ENCODE assay signal across 20 cellular contexts in the genomic region with DNA sequence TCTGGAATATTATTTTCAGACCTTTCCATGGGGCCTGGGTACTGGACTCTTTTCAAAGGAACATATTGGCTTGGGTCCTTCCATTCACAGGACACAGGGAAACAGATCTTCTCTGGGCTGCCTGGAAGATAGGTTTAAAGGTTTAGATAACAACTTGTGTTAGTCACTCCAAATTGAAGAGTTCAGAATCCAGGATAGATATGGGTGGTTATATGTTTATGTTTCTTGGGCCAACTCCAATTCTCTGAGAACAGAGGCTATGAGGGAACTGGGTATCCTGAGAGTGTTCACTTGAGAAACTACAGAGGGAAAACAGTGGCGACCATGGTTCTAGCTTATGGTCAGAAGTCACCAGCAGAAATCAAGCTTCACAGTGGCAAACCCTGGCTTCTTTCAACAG. TPM values are rescaled to one million over a fixed set of nuclear protein-coding genes. Genes with fewer than 3 reads are reported as not detected.
DNase-seq lines count a peak whose midpoint lies in the region; ATAC-seq and TF ChIP-seq lines count a peak whose summit lies in the region.
"Had no signal": no experiment of that assay in that cellular context is flagged by ENCODE, and none has a peak within 500 bp of the region (broad histone marks: within the 10 kb centered on the region; RNA-seq: fewer than 3 reads in every experiment).

No MANE protein-coding gene starts in this region.

- H3K27me3 ChIP-seq in IMR-90 (ENCODE audit: control insufficient read depth, insufficient read depth, low read length) = peaks cover 22% of the 10 kb centered on the region
- H3K27me3 ChIP-seq in A673 (replicated peaks; ENCODE audit: insufficient read depth, low read depth, low read length, poor library complexity) = peaks cover 37% of the 10 kb centered on the region

- no peak overlapping the region for H3K9ac ChIP-seq in IMR-90 (ENCODE audit: low read depth, low read length)

- H3K9me3 ChIP-seq in IMR-90 (ENCODE audit: control insufficient read depth, insufficient read depth, low read length) (no peaks in the 10 kb centered on the region), A673 (ENCODE audit: low read depth, low read length, poor library complexity, severe bottlenecking) (no peaks in the 10 kb centered on the region)
- H3K9me3 ChIP-seq: A549, Caco-2, HAP-1 had no signal

- H3K27ac ChIP-seq in IMR-90 (ENCODE audit: insufficient read depth, low read length) = no peak overlapping the region
- H3K27ac ChIP-seq in A673 (ENCODE audit: low read depth, low read length, poor library complexity, severe bottlenecking) = no peak overlapping the region
- H3K27ac ChIP-seq: A549 had no signal

- H3K4me1 ChIP-seq in IMR-90 (ENCODE audit: control insufficient read depth, insufficient read depth, low read length) (no peaks in the 10 kb centered on the region), A673 (ENCODE audit: insufficient read depth, low read length, poor library complexity, severe bottlenecking) (no peaks in the 10 kb centered on the region)
- H3K4me1 ChIP-seq: A549, Caco-2, HAP-1 had no signal

- no peaks in the 10 kb centered on the region for H3K9me1 ChIP-seq in IMR-90 (ENCODE audit: insufficient read depth, low read length)

- H3K14ac ChIP-seq in IMR-90 (replicated peaks; ENCODE audit: low read depth, low read length) = no peak overlapping the region

- H3K56ac ChIP-seq in IMR-90 (ENCODE audit: extremely low read depth, insufficient read depth, low read length) = no peak overlapping the region

- DNase-seq in IMR-90 (peak; percentile 56), choroid plexus epithelial cell (ENCODE audit: low read depth) (peak; percentile 34), iris pigment epithelial cell (ENCODE audit: low read depth) (peak; percentile 36), NCI-H748 treated with DMSO at 0.1 percent for 48 hours (lab: John Stamatoyannopoulos, UW) (no peak), A673 (ENCODE audit: low spot score) (no peak)
- DNase-seq: 8988T; C1 segment of cervical spinal cord; Caco-2; CD4-positive, alpha-beta memory T cell; DMS153; DND-41; EL; GDM1; GOT3; HFFc6 had no signal

- no peak overlapping the region for H2BK20ac ChIP-seq in IMR-90 (ENCODE audit: low read depth, low read length)

- no peak overlapping the region for H2AK5ac ChIP-seq in IMR-90 (ENCODE audit: low read depth, low read length)

- POLR2A ChIA-PET in IMR-90 (lab: Charles Lee; ENCODE audit: unreplicated experiment) (no interaction called here), A673 (lab: Charles Lee; ENCODE audit: low non-redundant PET) (no interaction called here)

- intact Hi-C loops in IMR-90 (cut with micrococcal nuclease) (no loop called here), A673 (cut with micrococcal nuclease; ENCODE audit: unreplicated experiment) (no loop called here)

- no peak for TF ChIP-seq CTCF in IMR-90 (conservative IDR thresholded peaks at IDR 0.05; ENCODE audit: low read depth, low read length)
- no peak for TF ChIP-seq CTCF in choroid plexus epithelial cell (conservative IDR thresholded peaks at IDR 0.05; ENCODE audit: low read depth, low read length)
- no peak for TF ChIP-seq CTCF in A673 (conservative IDR thresholded peaks at IDR 0.05; ENCODE audit: low read depth, low read length)

- H3K36me3 ChIP-seq in IMR-90 (ENCODE audit: control insufficient read depth, insufficient read depth, low read length) (no peaks in the 10 kb centered on the region), A673 (ENCODE audit: insufficient read depth, low read length, poor library complexity, severe bottlenecking) (no peaks in the 10 kb centered on the region)
- H3K36me3 ChIP-seq: HAP-1 had no signal

- no peak overlapping the region for H2BK15ac ChIP-seq in IMR-90 (ENCODE audit: low read depth, low read length)

- ATAC-seq in IMR-90 (ENCODE audit: low read depth) = peak; percentile 59
- no peak for ATAC-seq in GM18505 (IDR thresholded peaks at IDR 0.05; ENCODE audit: unreplicated experiment)
- ATAC-seq in HG02970 (IDR thresholded peaks at IDR 0.05; ENCODE audit: low FRiP score, unreplicated experiment) = no peak
- ATAC-seq: A549 had no signal

- no peak overlapping the region for H2BK120ac ChIP-seq in IMR-90 (ENCODE audit: low read depth, low read length)

- no peak overlapping the region for H3K23ac ChIP-seq in IMR-90 (ENCODE audit: low read depth, low read length)

- H3K4me3 ChIP-seq in IMR-90 (ENCODE audit: insufficient read depth, low read depth, low read length) (no peak overlapping the region), choroid plexus epithelial cell (ENCODE audit: low read depth, low read length) (no peak overlapping the region), A673 (ENCODE audit: low read depth, low read length, poor library complexity, severe bottlenecking) (no peak overlapping the region)
- H3K4me3 ChIP-seq: A549, HAP-1 had no signal

- no peak overlapping the region for H3K4me2 ChIP-seq in IMR-90 (ENCODE audit: low read depth, low read length)
- H3K4me2 ChIP-seq: A549 had no signal

- dilution Hi-C loops in IMR-90 (cut with HindIII; ENCODE audit: low sequenced_read_pairs, unreplicated experiment) = no loop called here

- H4K20me1 ChIP-seq in IMR-90 (ENCODE audit: insufficient read depth, low read length) = no peaks in the 10 kb centered on the region

- in situ Hi-C loops in IMR-90 (cut with MboI; ENCODE audit: low sequenced_read_pairs) = no loop called here

- H4K8ac ChIP-seq in IMR-90 (ENCODE audit: low read depth in 2 of 2, low read length in 2 of 2) = no peak overlapping the region

- H2BK5ac ChIP-seq in IMR-90 (ENCODE audit: low read depth, low read length, poor library complexity, severe bottlenecking) = no peak overlapping the region

- H3K4ac ChIP-seq in IMR-90 (ENCODE audit: low read depth, low read length) = no peak overlapping the region

- no peaks in the 10 kb centered on the region for H3K79me1 ChIP-seq in IMR-90 (ENCODE audit: low read depth in 1 of 2, low read length in 2 of 2)

- H4K91ac ChIP-seq in IMR-90 (ENCODE audit: insufficient read depth, low read depth, low read length) = no peak overlapping the region

- BruUV-seq in IMR-90 (replicated peaks; lab: Mats Ljungman, UMichigan) = no TSS peak
- BruUV-seq in A673 (replicated peaks; lab: Mats Ljungman, UMichigan) = no TSS peak

- H3K18ac ChIP-seq in IMR-90 (ENCODE audit: low read depth, low read length) = no peak overlapping the region

- TF ChIP-seq POLR2A in IMR-90 (IDR thresholded peaks at IDR 0.05; ENCODE audit: low read depth, low read length) (no peak), GM18505 (IDR thresholded peaks at IDR 0.05; ENCODE audit: borderline replicate concordance, extremely low read depth, insufficient read depth, insufficient read length) (no peak)

- no peak overlapping the region for H4K5ac ChIP-seq in IMR-90 (ENCODE audit: low read depth, low read length)

- no peak for TF ChIP-seq RAD21 in IMR-90 (IDR thresholded peaks at IDR 0.05; ENCODE audit: low read length)

- H2AFZ ChIP-seq in IMR-90 (replicated peaks; ENCODE audit: low read length, poor library complexity) = no peak overlapping the region

- WGBS in IMR-90 (ENCODE audit: extremely low coverage in 2 of 2, insufficient read length in 1 of 2), 2 experiments = no CpG with 5 or more reads among the region's 1 CpG

- CTCF ChIA-PET in IMR-90 (lab: Yijun Ruan, JAX) (no interaction called here), A673 (lab: Charles Lee) (no interaction called here)

- H2AK9ac ChIP-seq in IMR-90 (replicated peaks; ENCODE audit: low read depth, low read length, poor library complexity) = no peak overlapping the region

TF ChIP-seq in IMR-90, 13 proteins besides CTCF, POLR2A, EP300 and RAD21:
- TF ChIP-seq MAFK (IDR thresholded peaks at IDR 0.05; ENCODE audit: low read depth, low read length) = no peak
- no peak for TF ChIP-seq MAZ (IDR thresholded peaks at IDR 0.05; ENCODE audit: borderline replicate concordance, low read depth, low read length)
- TF ChIP-seq CHD1 (IDR thresholded peaks at IDR 0.05; ENCODE audit: low read depth, low read length) = no peak
- no peak for TF ChIP-seq FOS (IDR thresholded peaks at IDR 0.05; ENCODE audit: low read depth, low read length)
- no peak for TF ChIP-seq NFE2L2 (IDR thresholded peaks at IDR 0.05; ENCODE audit: low read depth, low read length)
- TF ChIP-seq CEBPB (IDR thresholded peaks at IDR 0.05; ENCODE audit: low read depth, low read length) = no peak
- TF ChIP-seq RFX5 (IDR thresholded peaks at IDR 0.05; ENCODE audit: low read depth, low read length) = no peak
- no peak for TF ChIP-seq RCOR1 (IDR thresholded peaks at IDR 0.05; ENCODE audit: insufficient replicate concordance, low read length)

RNA-seq across cellular contexts. Expression of gene PIGM, which starts 8.7 kb away (rescaled TPM):
- total RNA-seq in IMR-90 (2012; rRNA removed) = 2.9 and 4.4 TPM in 2 replicates
- 2.8 and 2.9 TPM in 2 replicates for polyA plus RNA-seq in IMR-90 (2012; rRNA removed)
- 1.6 TPM in 2 replicates for polyA plus RNA-seq in IMR-90 (2012; cell fraction: cytosol; rRNA removed)
- 0.60 and 1.4 TPM in 2 replicates for polyA plus RNA-seq in IMR-90 (2012; cell fraction: nucleus; rRNA removed; ENCODE audit: low replicate concordance)
- 4.6 and 5.3 TPM in 2 replicates for total RNA-seq in A673 (2021)

RNA-seq across cellular contexts. Expression of gene KCNJ10, which starts 29.5 kb away (rescaled TPM):
- total RNA-seq in IMR-90 (2012; rRNA removed) = not detected in 2 replicates
- not detected in 2 replicates for polyA plus RNA-seq in IMR-90 (2012; rRNA removed)
- polyA plus RNA-seq in IMR-90 (2012; cell fraction: cytosol; rRNA removed) = not detected in 2 replicates
- not detected in 2 replicates for polyA plus RNA-seq in IMR-90 (2012; cell fraction: nucleus; rRNA removed; ENCODE audit: low replicate concordance)
- total RNA-seq in A673 (2021) = not detected in 2 replicates
- total RNA-seq: CD4-positive, alpha-beta memory T cell; HFFc6 had no signal
- polyA plus RNA-seq: BJ had no signal

RNA-seq across cellular contexts. Expression of gene KCNJ9, which starts 40.9 kb away (rescaled TPM):
- not detected in 2 replicates for total RNA-seq in IMR-90 (2012; rRNA removed)
- not detected in 2 replicates for polyA plus RNA-seq in IMR-90 (2012; rRNA removed)
- not detected in 2 replicates for polyA plus RNA-seq in IMR-90 (2012; cell fraction: cytosol; rRNA removed)
- polyA plus RNA-seq in IMR-90 (2012; cell fraction: nucleus; rRNA removed; ENCODE audit: low replicate concordance) = not detected in 2 replicates
- total RNA-seq in A673 (2021) = not detected in 2 replicates
- total RNA-seq: Caco-2; CD4-positive, alpha-beta memory T cell; HFFc6 had no signal
- polyA plus RNA-seq: A549; BJ; CD4-positive, alpha-beta memory T cell had no signal

RNA-seq across cellular contexts. Expression of gene IGSF8, which starts 57.9 kb away (rescaled TPM):
- 7.5 and 8.8 TPM in 2 replicates for total RNA-seq in IMR-90 (2012; rRNA removed)
- polyA plus RNA-seq in IMR-90 (2012; rRNA removed) = 25.2 and 26.3 TPM in 2 replicates
- 24.0 and 37.8 TPM in 2 replicates for polyA plus RNA-seq in IMR-90 (2012; cell fraction: cytosol; rRNA removed)
- polyA plus RNA-seq in IMR-90 (2012; cell fraction: nucleus; rRNA removed; ENCODE audit: low replicate concordance) = 23.9 and 55.0 TPM in 2 replicates
- 14.0 and 18.1 TPM in 2 replicates for total RNA-seq in A673 (2021)

Comparison
In these comparisons a context has a peak if more than half of its experiments do, and no peak if none do; other contexts are left out.
1. DNase-seq: peak in IMR-90 (single experiment), choroid plexus epithelial cell (single experiment) and iris pigment epithelial cell (single experiment); none in NCI-H748 treated with DMSO at 0.1 percent for 48 hours (single experiment) and A673 (single experiment).